15 cellular contexts compared by ENCODE assay signal in genomic region chr10:47025540-47026300, GRCh38.
DNase-seq lines count a peak whose midpoint lies in the region; ATAC-seq, FAIRE-seq and TF ChIP-seq lines count a peak whose summit lies in the region.
"Had no signal": no experiment of that assay in that cellular context is flagged by ENCODE, and none has a peak within 500 bp of the region (broad histone marks: within the 10 kb centered on the region; RNA-seq: fewer than 3 reads in every experiment).

No MANE protein-coding gene starts in this region.

- no peaks in the 10 kb centered on the region for H3K9me3 ChIP-seq in esophagus muscularis mucosa
- H3K9me3 ChIP-seq: gastrocnemius medialis, Peyer's patch had no signal

- no peak for TF ChIP-seq CTCF in D721Med (IDR thresholded peaks at IDR 0.05; ENCODE audit: insufficient read depth, missing control alignments)
- no peak for TF ChIP-seq CTCF in esophagus muscularis mucosa (IDR thresholded peaks at IDR 0.05)
- no peak for TF ChIP-seq CTCF in osteocyte (IDR thresholded peaks at IDR 0.05)

- WGBS in esophagus muscularis mucosa: 73% methylated on average over 10 of the region's 10 CpGs

- no peak overlapping the region for H3K4me3 Mint-ChIP-seq in osteocyte (ENCODE audit: unreplicated experiment)
- H3K4me3 Mint-ChIP-seq: activated T-helper 1 cell treated with anti-CD3 and anti-CD28 coated beads, Interleukin-12 subunit alpha, Interleukin-12 subunit beta, Interleukin-2, Interleukin-4 antibody, amounts not matched to agents 30 ng/mL and 10 ng/mL and 1 ng/mL, durations not matched to agents 14 hours and 24 hours and 36 hours; type B pancreatic cell had no signal

- DNase-seq in D721Med (ENCODE audit: insufficient read length, low spot score) (peak; percentile 15), M059J (ENCODE audit: low read depth) (peak; percentile 54), esophagus muscularis mucosa (ENCODE audit: extremely low spot score) (peak; percentile 92), osteocyte (ENCODE audit: extremely low spot score, unreplicated experiment) (peak; percentile 72), NAMALWA (ENCODE audit: low spot score) (no peak), NCI-H2227 (lab: John Stamatoyannopoulos, UW; ENCODE audit: unreplicated experiment) (no peak)
- DNase-seq: Calu3, NCI-H2029 had no signal

- no peak for FAIRE-seq in D721Med (lab: Jason Lieb, UNC)
- FAIRE-seq: TTC549 had no signal

- H3K27ac Mint-ChIP-seq in osteocyte (ENCODE audit: unreplicated experiment): no peak overlapping the region
- H3K27ac Mint-ChIP-seq: activated T-helper 1 cell treated with anti-CD3 and anti-CD28 coated beads, Interleukin-12 subunit alpha, Interleukin-12 subunit beta, Interleukin-2, Interleukin-4 antibody, amounts not matched to agents 30 ng/mL and 10 ng/mL and 1 ng/mL, durations not matched to agents 14 hours and 24 hours and 36 hours had no signal

- H3K9me3 Mint-ChIP-seq in osteocyte (ENCODE audit: unreplicated experiment): no peaks in the 10 kb centered on the region
- H3K9me3 Mint-ChIP-seq: activated T-helper 1 cell treated with anti-CD3 and anti-CD28 coated beads, Interleukin-12 subunit alpha, Interleukin-12 subunit beta, Interleukin-2, Interleukin-4 antibody, amounts not matched to agents 30 ng/mL and 10 ng/mL and 1 ng/mL, durations not matched to agents 14 hours and 24 hours and 36 hours; type B pancreatic cell had no signal

- no peak overlapping the region for H3K4me3 ChIP-seq in esophagus muscularis mucosa
- H3K4me3 ChIP-seq: gastrocnemius medialis, Peyer's patch had no signal

- ATAC-seq in HG03280 (IDR thresholded peaks at IDR 0.05; ENCODE audit: unreplicated experiment) (no peak), GM21526 (IDR thresholded peaks at IDR 0.05; ENCODE audit: low FRiP score, unreplicated experiment) (no peak)

- H3K4me1 ChIP-seq in esophagus muscularis mucosa: peaks cover 0 to 20% (median 13%) of the 10 kb centered on the region in 4 donors
- H3K4me1 ChIP-seq: gastrocnemius medialis, Peyer's patch had no signal

- no peak for TF ChIP-seq POLR2A in esophagus muscularis mucosa (IDR thresholded peaks at IDR 0.05; ENCODE audit: low read depth)

- H3K4me1 Mint-ChIP-seq in osteocyte (ENCODE audit: unreplicated experiment): no peaks in the 10 kb centered on the region

- H3K27me3 ChIP-seq in esophagus muscularis mucosa: no peaks in the 10 kb centered on the region
- H3K27me3 ChIP-seq: gastrocnemius medialis, Peyer's patch had no signal

- TF ChIP-seq EP300 in esophagus muscularis mucosa (IDR thresholded peaks at IDR 0.05): no peak

- no peaks in the 10 kb centered on the region for H3K36me3 Mint-ChIP-seq in osteocyte (ENCODE audit: unreplicated experiment)
- H3K36me3 Mint-ChIP-seq: type B pancreatic cell had no signal

- intact Hi-C loops in esophagus muscularis mucosa (cut with DNase I): loop anchor here (2.0 kb wide), 1 partner anchor 287 kb away; no protein-coding TSS in a partner anchor

- H3K36me3 ChIP-seq in esophagus muscularis mucosa: no peaks in the 10 kb centered on the region
- H3K36me3 ChIP-seq: gastrocnemius medialis, Peyer's patch had no signal

- no peaks in the 10 kb centered on the region for H3K27me3 Mint-ChIP-seq in osteocyte (ENCODE audit: unreplicated experiment)

- H3K27ac ChIP-seq in esophagus muscularis mucosa (replicated peaks in 1 of 4): no peak overlapping the region
- H3K27ac ChIP-seq: gastrocnemius medialis, Peyer's patch had no signal

Comparison
In these comparisons a context has a peak if more than half of its experiments do, and no peak if none do; other contexts are left out.
1. DNase-seq: peak in D721Med (single experiment), M059J (single experiment), esophagus muscularis mucosa (single experiment) and osteocyte (single experiment); none in NAMALWA (single experiment) and NCI-H2227 (single experiment).